Comparison of ENCODE assay signal across 14 cellular contexts in the genomic region with DNA sequence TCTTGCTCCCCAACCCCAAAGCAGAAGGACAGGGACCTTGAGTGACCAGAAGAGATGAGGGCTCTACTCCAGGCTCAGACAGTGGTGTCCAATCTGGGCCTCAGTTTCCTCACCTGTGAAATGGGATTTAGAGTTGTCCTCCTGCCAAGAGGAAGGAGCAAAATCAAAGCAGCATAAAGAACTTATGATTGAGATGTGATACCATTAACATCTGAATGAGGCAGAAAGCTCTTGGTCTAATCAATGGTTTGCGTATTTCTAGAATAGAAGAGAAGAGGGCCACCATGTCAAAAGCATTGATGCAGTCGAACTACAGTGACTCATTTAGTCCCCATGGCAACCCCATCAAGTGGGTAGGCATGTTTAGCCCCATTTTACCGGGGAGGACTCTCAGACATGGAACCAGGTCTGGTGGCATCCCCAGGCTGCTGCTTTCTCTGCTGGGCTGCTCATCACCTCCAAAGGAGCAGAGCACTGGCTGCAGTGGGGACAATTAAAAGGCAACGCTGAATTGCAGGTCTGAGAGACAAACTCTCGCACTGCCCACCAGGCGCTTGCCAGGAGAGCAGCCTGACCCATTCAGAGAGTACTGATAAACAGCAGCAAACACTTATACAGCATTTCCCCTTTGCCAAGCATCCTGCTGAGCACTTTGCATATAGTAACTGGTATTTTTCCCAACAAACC.
DNase-seq lines count a peak whose midpoint lies in the region; ATAC-seq, FAIRE-seq and TF ChIP-seq lines count a peak whose summit lies in the region.
"Had no signal": no experiment of that assay in that cellular context is flagged by ENCODE, and none has a peak within 500 bp of the region (broad histone marks: within the 10 kb centered on the region; RNA-seq: fewer than 3 reads in every experiment).

No MANE protein-coding gene starts in this region.

- TF ChIP-seq CTCF in gastroesophageal sphincter (IDR thresholded peaks at IDR 0.05), result no peak
- no peak for TF ChIP-seq CTCF in foreskin fibroblast (IDR thresholded peaks at IDR 0.05; ENCODE audit: low read depth, low read length)

- CTCF ChIA-PET in activated CD4-positive, alpha-beta T cell treated with anti-CD3 and anti-CD28 coated beads, Interleukin-2, amount 10 ng/mL, durations not matched to agents 7 days and 5 days (lab: Charles Lee), result interaction anchor here (1.4 to 1.5 kb wide), 2 partner anchors 9 to 14 kb away, joined by 3 read pairs; no protein-coding TSS in a partner anchor
- CTCF ChIA-PET in T-cell (lab: Charles Lee), result interaction anchor here in 1 of 2 donors (0.6 kb wide), 1 partner anchor 210 kb away, joined by 5 read pairs; no protein-coding TSS in a partner anchor

- FAIRE-seq in small intestine (lab: Jason Lieb, UNC), result no peak
- FAIRE-seq: A549, kidney had no signal

- 76 to 80% methylated on average over 3 to 5 of the region's 6 CpGs for WGBS in gastroesophageal sphincter (ENCODE audit: low coverage in 1 of 2), 2 donors
- 77 to 85% (median 84%) methylated on average over 6 of the region's 6 CpGs for WGBS in small intestine, 3 donors

- POLR2A ChIA-PET in activated CD4-positive, alpha-beta T cell treated with anti-CD3 and anti-CD28 coated beads, Interleukin-2, amount 10 ng/mL, durations not matched to agents 7 days and 5 days (lab: Charles Lee), result no interaction called here
- POLR2A ChIA-PET in T-cell (lab: Charles Lee), result no interaction called here

- H3K4me1 ChIP-seq in gastroesophageal sphincter (peaks cover 2 to 67% (median 15%) of the 10 kb centered on the region in 3 donors), small intestine (ENCODE audit: control insufficient read depth in 2 of 2, insufficient read depth in 1 of 2, low read depth in 1 of 2, low read length in 1 of 2) (peaks cover 0 to 3% of the 10 kb centered on the region in 2 donors)
- H3K4me1 ChIP-seq: A549 had no signal

- no peaks in the 10 kb centered on the region for H3K27me3 Mint-ChIP-seq in activated CD4-positive, alpha-beta T cell treated with anti-CD3 and anti-CD28 coated beads, Interleukin-2, amount 10 ng/mL, durations not matched to agents 7 days and 5 days
- H3K27me3 Mint-ChIP-seq in T-cell, result no peaks in the 10 kb centered on the region

- H3K27me3 ChIP-seq in gastroesophageal sphincter (no peaks in the 10 kb centered on the region), small intestine (ENCODE audit: control insufficient read depth in 2 of 2, insufficient read depth in 2 of 2, low read length in 2 of 2) (no peaks in the 10 kb centered on the region)
- H3K27me3 ChIP-seq: gastrocnemius medialis had no signal

- TF ChIP-seq POLR2A in gastroesophageal sphincter (IDR thresholded peaks at IDR 0.05), result no peak

- H3K4me1 Mint-ChIP-seq in activated CD4-positive, alpha-beta T cell treated with anti-CD3 and anti-CD28 coated beads, Interleukin-2, amount 10 ng/mL, durations not matched to agents 7 days and 5 days, result peaks cover 11% of the 10 kb centered on the region
- H3K4me1 Mint-ChIP-seq in T-cell, result peaks cover 20 to 25% (median 21%) of the 10 kb centered on the region in 3 donors

- ATAC-seq in T-cell (replicated peaks in 1 of 4), result no peak
- ATAC-seq in gastroesophageal sphincter, result no peak
- ATAC-seq: A549, gastrocnemius medialis, SK-N-SH treated with all-trans-retinoic acid at 6 μM for 48 hours had no signal

- no peak for TF ChIP-seq EP300 in gastroesophageal sphincter (IDR thresholded peaks at IDR 0.05)

- peak overlapping the region; percentile 3 for H3K27ac Mint-ChIP-seq in activated CD4-positive, alpha-beta T cell treated with anti-CD3 and anti-CD28 coated beads, Interleukin-2, amount 10 ng/mL, durations not matched to agents 7 days and 5 days
- no peak overlapping the region for H3K27ac Mint-ChIP-seq in T-cell

- H3K27ac ChIP-seq in gastroesophageal sphincter, result peak overlapping the region in 3 of 4 donors; percentile 58 to 70 (median 66)
- H3K27ac ChIP-seq in substantia nigra (ENCODE audit: low read depth, low read length, poor library complexity, severe bottlenecking), result peak overlapping the region; percentile 70
- H3K27ac ChIP-seq in small intestine (ENCODE audit: low read depth in 1 of 2, low read length in 1 of 2), result peak overlapping the region in 1 of 2 donors; percentile 62
- H3K27ac ChIP-seq: A549 had no signal

- DNase-seq in activated CD4-positive, alpha-beta T cell treated with anti-CD3 and anti-CD28 coated beads, Interleukin-2, amount 10 ng/mL, durations not matched to agents 7 days and 5 days, result no peak
- no peak for DNase-seq in activated CD4-positive, alpha-beta T cell treated with anti-CD3 and anti-CD28 coated beads, Interleukin-2, amount 50 U/mL, for 4 hours
- no peak for DNase-seq in T-cell
- no peak for DNase-seq in substantia nigra (lab: John Stamatoyannopoulos, UW)
- no peak for DNase-seq in foreskin fibroblast
- DNase-seq in small intestine, result no peak
- DNase-seq in foreskin melanocyte, result no peak
- DNase-seq: activated T-cell treated with anti-CD3 and anti-CD28 coated beads, Interleukin-2, amount 50 U/mL, for 4 hours; stimulated activated naive CD8-positive, alpha-beta T cell treated with anti-CD3 and anti-CD28 coated beads, Interleukin-15, amount 100 ng/mL, for 72 hours had no signal

- H3K4me3 Mint-ChIP-seq in activated CD4-positive, alpha-beta T cell treated with anti-CD3 and anti-CD28 coated beads, Interleukin-2, amount 10 ng/mL, durations not matched to agents 7 days and 5 days, result no peak overlapping the region
- peak overlapping the region in 2 of 3 donors; percentile 56 to 85 for H3K4me3 Mint-ChIP-seq in T-cell

- H3K36me3 Mint-ChIP-seq in activated CD4-positive, alpha-beta T cell treated with anti-CD3 and anti-CD28 coated beads, Interleukin-2, amount 10 ng/mL, durations not matched to agents 7 days and 5 days (ENCODE audit: low read depth), result no peaks in the 10 kb centered on the region
- no peaks in the 10 kb centered on the region for H3K36me3 Mint-ChIP-seq in T-cell

- no peaks in the 10 kb centered on the region for H3K9me3 Mint-ChIP-seq in activated CD4-positive, alpha-beta T cell treated with anti-CD3 and anti-CD28 coated beads, Interleukin-2, amount 10 ng/mL, durations not matched to agents 7 days and 5 days
- H3K9me3 Mint-ChIP-seq in T-cell, result no peaks in the 10 kb centered on the region
- H3K9me3 Mint-ChIP-seq: activated T-cell treated with anti-CD3 and anti-CD28 coated beads, Interleukin-2, amount 50 U/mL, for 4 hours; stimulated activated naive CD8-positive, alpha-beta T cell treated with anti-CD3 and anti-CD28 coated beads, Interleukin-15, amount 100 ng/mL, for 72 hours had no signal

- H3K4me3 ChIP-seq in gastroesophageal sphincter (peak overlapping the region in 1 of 2 donors; percentile 25), foreskin fibroblast (ENCODE audit: low read depth in 1 of 2, low read length in 2 of 2) (no peak overlapping the region), small intestine (ENCODE audit: low read depth in 1 of 2, low read length in 2 of 2) (no peak overlapping the region)
- H3K4me3 ChIP-seq: A549 had no signal

- H3K9me3 ChIP-seq in gastroesophageal sphincter (no peaks in the 10 kb centered on the region), small intestine (ENCODE audit: control insufficient read depth, low read depth) (no peaks in the 10 kb centered on the region)
- H3K9me3 ChIP-seq: A549, gastrocnemius medialis had no signal

- no peaks in the 10 kb centered on the region for H3K36me3 ChIP-seq in gastroesophageal sphincter
- no peaks in the 10 kb centered on the region for H3K36me3 ChIP-seq in small intestine (ENCODE audit: control insufficient read depth in 2 of 2, insufficient read depth in 2 of 2, low read length in 2 of 2)
- H3K36me3 ChIP-seq: gastrocnemius medialis had no signal
